26 cellular contexts compared by ENCODE assay signal in the genomic region with DNA sequence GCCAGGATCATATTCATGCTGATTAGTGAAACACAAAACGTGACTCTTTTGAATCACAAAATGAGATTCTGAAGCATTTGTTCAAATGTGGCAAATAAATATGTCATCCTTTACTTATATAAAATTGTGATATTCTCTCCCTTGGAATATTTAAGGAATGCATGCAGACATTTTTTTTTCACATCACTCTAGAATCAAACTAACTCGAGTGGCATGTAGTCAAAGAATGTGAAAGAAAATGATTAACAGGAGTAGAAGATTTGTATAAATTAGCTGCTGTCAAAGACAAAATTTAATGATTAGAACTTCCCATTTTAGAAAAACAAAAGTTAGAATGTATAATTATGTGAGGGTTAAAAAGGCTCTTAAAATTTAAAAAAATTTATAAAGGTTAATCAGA.
A peak's percentile ranks its signal among the peaks of the same experiment; 100 is the strongest.
DNase-seq lines count a peak whose midpoint lies in the region; ATAC-seq, FAIRE-seq and TF ChIP-seq lines count a peak whose summit lies in the region.
"Had no signal": no experiment of that assay in that cellular context is flagged by ENCODE, and none has a peak within 500 bp of the region (broad histone marks: within the 10 kb centered on the region; RNA-seq: fewer than 3 reads in every experiment).

No MANE protein-coding gene starts in this region.

- no peak for TF ChIP-seq CTCF in kidney (IDR thresholded peaks at IDR 0.05; ENCODE audit: borderline replicate concordance, extremely low read depth, insufficient read depth)
- no peak for TF ChIP-seq CTCF in natural killer cell (IDR thresholded peaks at IDR 0.05)

- ATAC-seq in natural killer cell (no peak), HG02763 (IDR thresholded peaks at IDR 0.05; ENCODE audit: unreplicated experiment) (no peak)
- ATAC-seq: A549 had no signal

- H3K9me3 ChIP-seq in SK-N-MC (ENCODE audit: low read depth, low read length) (no peaks in the 10 kb centered on the region), kidney (ENCODE audit: control insufficient read depth in 1 of 2, low read length in 2 of 2) (no peaks in the 10 kb centered on the region)
- H3K9me3 ChIP-seq: A549; BE2C; BLaER1 treated with 17β-estradiol and CSF1 and Interleukin-3, amounts not matched to agents 10 nM and 100 nM had no signal

- intact Hi-C loops in kidney (cut with DNase I): no loop called here
- intact Hi-C loops in natural killer cell (cut with micrococcal nuclease): no loop called here

- H3K9me3 Mint-ChIP-seq in natural killer cell: peaks cover 3 to 6% of the 10 kb centered on the region in 2 donors
- H3K9me3 Mint-ChIP-seq: CD4-positive, alpha-beta T cell had no signal

- DNase-seq in SK-N-MC (ENCODE audit: low read depth, low spot score) (no peak), kidney (no peak), left kidney (ENCODE audit: low read depth, low spot score) (peak; percentile 10), renal cortical epithelial cell (ENCODE audit: low read depth) (peak; percentile 75), natural killer cell (no peak), NCI-H2196 treated with DMSO at 0.1 percent for 48 hours (lab: John Stamatoyannopoulos, UW; ENCODE audit: unreplicated experiment) (no peak)
- DNase-seq: 8988T; ACHN; AML-193; BE2C; Calu3; CD4-positive, alpha-beta T cell; CD8-positive, alpha-beta memory T cell; COR-L47; DMS53; DMS79 treated with DMSO at 0.1 percent for 48 hours; GF-D8; GM23248; H7; HCEC 1CT had no signal

- H3K36me3 Mint-ChIP-seq in natural killer cell: no peaks in the 10 kb centered on the region
- H3K36me3 Mint-ChIP-seq: CD14-positive monocyte; CD8-positive, alpha-beta memory T cell had no signal

- H3K4me1 ChIP-seq in kidney (ENCODE audit: control insufficient read depth in 1 of 2, insufficient read depth in 1 of 2, low read depth in 1 of 2, low read length in 2 of 2): no peaks in the 10 kb centered on the region
- H3K4me1 ChIP-seq: A549; BE2C; BLaER1 treated with 17β-estradiol and CSF1 and Interleukin-3, amounts not matched to agents 10 nM and 100 nM had no signal

- no peaks in the 10 kb centered on the region for H3K4me1 Mint-ChIP-seq in natural killer cell
- H3K4me1 Mint-ChIP-seq: CD14-positive monocyte; CD8-positive, alpha-beta memory T cell had no signal

- H3K27ac ChIP-seq in SK-N-MC (0 out of 2 replicates have a peak overlapping the region, but pooled peaks have one; percentile 1), kidney (ENCODE audit: low read depth in 2 of 2, low read length in 2 of 2) (no peak overlapping the region)
- H3K27ac ChIP-seq: A549; BLaER1 treated with 17β-estradiol and CSF1 and Interleukin-3, amounts not matched to agents 10 nM and 100 nM; GM23248 had no signal

- no peaks in the 10 kb centered on the region for H3K36me3 ChIP-seq in SK-N-MC (ENCODE audit: insufficient read depth, low read length)
- no peaks in the 10 kb centered on the region for H3K36me3 ChIP-seq in kidney (ENCODE audit: control insufficient read depth in 1 of 2, insufficient read depth in 2 of 2, low read length in 2 of 2)
- H3K36me3 ChIP-seq: BE2C; BLaER1 treated with 17β-estradiol and CSF1 and Interleukin-3, amounts not matched to agents 10 nM and 100 nM had no signal

- no peaks in the 10 kb centered on the region for H3K27me3 Mint-ChIP-seq in natural killer cell (ENCODE audit: low read depth in 2 of 2)
- H3K27me3 Mint-ChIP-seq: CD4-positive, alpha-beta T cell; CD8-positive, alpha-beta memory T cell had no signal

- no peak overlapping the region for H3K4me3 ChIP-seq in SK-N-MC
- H3K4me3 ChIP-seq in kidney (ENCODE audit: low read length in 2 of 2): no peak overlapping the region
- H3K4me3 ChIP-seq: A549; BLaER1 treated with 17β-estradiol and CSF1 and Interleukin-3, amounts not matched to agents 10 nM and 100 nM; GM23248 had no signal

- no peak overlapping the region for H3K4me3 Mint-ChIP-seq in natural killer cell
- H3K4me3 Mint-ChIP-seq: CD14-positive monocyte; CD4-positive, alpha-beta T cell; CD8-positive, alpha-beta memory T cell had no signal

- no peak overlapping the region for H3K27ac Mint-ChIP-seq in natural killer cell
- H3K27ac Mint-ChIP-seq: CD14-positive monocyte; CD4-positive, alpha-beta T cell; CD8-positive, alpha-beta memory T cell had no signal

- no peak overlapping the region for H3K9ac ChIP-seq in SK-N-MC (ENCODE audit: insufficient read length)
- no peak overlapping the region for H3K9ac ChIP-seq in kidney (ENCODE audit: low read length in 2 of 2)
- H3K9ac ChIP-seq: BLaER1 treated with 17β-estradiol and CSF1 and Interleukin-3, amounts not matched to agents 10 nM and 100 nM; GM23248 had no signal

- peak; percentile 70 for FAIRE-seq in kidney (lab: Jason Lieb, UNC)
- FAIRE-seq: A549, GM12891, H1 had no signal

Comparison
In these comparisons a context has a peak if more than half of its experiments do, and no peak if none do; other contexts are left out.
1. DNase-seq: peak in left kidney (single experiment) and renal cortical epithelial cell (single experiment); none in SK-N-MC (single experiment), kidney (single experiment), natural killer cell (single experiment) and NCI-H2196 treated with DMSO at 0.1 percent for 48 hours (single experiment).